Comparison of ENCODE assay signal across 23 cellular contexts in the genomic region with DNA sequence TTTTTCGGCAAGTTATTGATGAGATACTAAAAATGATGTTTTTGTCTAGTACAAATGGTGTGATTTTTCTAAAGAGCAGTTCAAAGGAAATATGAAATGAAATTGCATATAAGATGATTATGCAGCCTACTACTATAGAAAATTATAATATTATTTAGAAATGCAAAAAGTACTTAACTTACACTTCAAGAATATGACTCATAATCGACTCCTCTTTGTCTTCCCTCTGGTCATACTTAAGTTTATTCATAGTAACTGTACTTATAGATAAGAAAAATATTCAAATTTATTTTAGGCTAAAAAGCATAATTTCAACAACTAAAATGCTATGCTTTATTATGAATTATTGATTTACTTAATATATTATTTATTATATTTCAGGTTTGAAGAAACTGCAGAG.
"Had no signal": no experiment of that assay in that cellular context is flagged by ENCODE, and none has a peak within 500 bp of the region (broad histone marks: within the 10 kb centered on the region; RNA-seq: fewer than 3 reads in every experiment).

No MANE protein-coding gene starts in this region.

- H3K36me3 ChIP-seq: prostate gland, right atrium auricular region, uterus had no signal

- H3K4me1 ChIP-seq: left lung, prostate gland, right atrium auricular region, suprapubic skin, uterus had no signal

- H3K4me3 ChIP-seq: coronary artery, left lung, prostate gland, right atrium auricular region, skin epidermis, suprapubic skin, transverse colon, uterus had no signal

- H3K9me3 Mint-ChIP-seq: stimulated activated naive CD8-positive, alpha-beta T cell treated with anti-CD3 and anti-CD28 coated beads, Interleukin-15, amount 100 ng/mL, for 72 hours had no signal

- H3K27me3 ChIP-seq: left lung, right atrium auricular region, suprapubic skin, transverse colon, uterus had no signal

- H3K27ac Mint-ChIP-seq: activated naive CD8-positive, alpha-beta T cell; stimulated activated naive CD8-positive, alpha-beta T cell treated with anti-CD3 and anti-CD28 coated beads, Interleukin-15, amount 100 ng/mL, for 72 hours had no signal

- ATAC-seq: esophagus mucosa; left lung; stimulated activated naive CD8-positive, alpha-beta T cell treated with anti-CD3 and anti-CD28 coated beads, Interleukin-15, amount 100 ng/mL, for 72 hours had no signal

- H3K27me3 Mint-ChIP-seq: activated naive CD8-positive, alpha-beta T cell; stimulated activated naive CD8-positive, alpha-beta T cell treated with anti-CD3 and anti-CD28 coated beads, Interleukin-15, amount 100 ng/mL, for 72 hours had no signal

- H3K4me1 Mint-ChIP-seq: stimulated activated naive CD8-positive, alpha-beta T cell treated with anti-CD3 and anti-CD28 coated beads, Interleukin-15, amount 100 ng/mL, for 72 hours had no signal

- DNase-seq: activated CD4-positive, alpha-beta T cell treated with anti-CD3 and anti-CD28 coated beads, Interleukin-2, amount 50 U/mL, for 1 hour; activated CD4-positive, CD25-positive, alpha-beta regulatory T cell treated with anti-CD3 and anti-CD28 coated beads, Interleukin-2, amount 50 U/mL, for 72 hours; activated CD8-positive, alpha-beta memory T cell treated with anti-CD3 and anti-CD28 coated beads for 24 hours; activated gamma-delta T cell treated with Interleukin-2 at 50 U/mL for 16 hours; amniotic stem cell; central memory CD4-positive, alpha-beta T cell; foreskin fibroblast; glutamatergic neuron; hypothalamus; left lung; occipital lobe; stimulated activated CD4-positive, alpha-beta T cell treated with anti-CD3 and anti-CD28 coated beads, Interleukin-4, amount 100 ng/mL, for 1 hour; stimulated activated naive CD8-positive, alpha-beta T cell treated with anti-CD3 and anti-CD28 coated beads, Interleukin-15, amount 100 ng/mL, for 72 hours; T-helper 2 cell; transverse colon; uterus had no signal

- H3K27ac ChIP-seq: coronary artery, left lung, prostate gland, right atrium auricular region, skin epidermis, suprapubic skin, transverse colon, uterus had no signal

- H3K4me3 Mint-ChIP-seq: activated naive CD8-positive, alpha-beta T cell; stimulated activated naive CD8-positive, alpha-beta T cell treated with anti-CD3 and anti-CD28 coated beads, Interleukin-15, amount 100 ng/mL, for 72 hours had no signal

- H3K9me3 ChIP-seq: left lung, prostate gland, right atrium auricular region, suprapubic skin, transverse colon, uterus had no signal
